Comparison of ENCODE assay signal across 1 cellular context in genomic region chr9:117704024-117704575, GRCh38.
A peak's percentile ranks its signal among the peaks of the same experiment; 100 is the strongest.
TF ChIP-seq lines count a peak whose summit lies in the region.

Gene TLR4 (plus strand): TSS chr9:117704403. CDS start chr9:117704473, 70 bp downstream.

TF ChIP-seq in GM12878, 131 proteins besides CTCF, POLR2A, EP300 and RAD21 (continued from another document):
- TF ChIP-seq NKRF (conservative IDR thresholded peaks at IDR 0.05) (no peak), PKNOX1 (IDR thresholded peaks at IDR 0.05) (no peak), KLF5 (IDR thresholded peaks at IDR 0.05; ENCODE audit: partially characterized antibody) (no peak), E2F4 (IDR thresholded peaks at IDR 0.05; ENCODE audit: low read depth, low read length) (no peak), CREM (IDR thresholded peaks at IDR 0.05; ENCODE audit: low read depth) (no peak), NFIC (IDR thresholded peaks at IDR 0.05; ENCODE audit: low read depth, low read length) (no peak), FOS (IDR thresholded peaks at IDR 0.05; ENCODE audit: borderline replicate concordance, extremely low read depth, insufficient read length) (no peak), BRCA1 (IDR thresholded peaks at IDR 0.05; ENCODE audit: low read depth, low read length) (no peak), ASH2L (IDR thresholded peaks at IDR 0.05; ENCODE audit: borderline replicate concordance, low read depth) (no peak), SPI1 (IDR thresholded peaks at IDR 0.05; ENCODE audit: borderline replicate concordance, insufficient read depth, low read depth, low read length) (peak; percentile 96), IKZF2 (IDR thresholded peaks at IDR 0.05) (peak in 1 of 2 experiments; percentile 19; a peak in 2 of 4 replicates), ATF7 (IDR thresholded peaks at IDR 0.05; ENCODE audit: low read depth) (peak; percentile 38; the same call in 1 of the 2 replicates), RB1 (IDR thresholded peaks at IDR 0.05; ENCODE audit: borderline replicate concordance) (no peak), MTA3 (IDR thresholded peaks at IDR 0.05; ENCODE audit: borderline replicate concordance, low read length) (no peak), E2F8 (IDR thresholded peaks at IDR 0.05; ENCODE audit: low read depth, partially characterized antibody) (no peak), TAF1 (IDR thresholded peaks at IDR 0.05; ENCODE audit: borderline replicate concordance, low read depth, low read length) (no peak), SREBF1 (IDR thresholded peaks at IDR 0.05; ENCODE audit: low read length) (no peak), NRF1 (conservative IDR thresholded peaks at IDR 0.05; ENCODE audit: low read depth, low read length) (no peak), NFXL1 (IDR thresholded peaks at IDR 0.05; ENCODE audit: borderline replicate concordance) (no peak), ETV6 (conservative IDR thresholded peaks at IDR 0.05 in 1 of 2, IDR thresholded peaks at IDR 0.05 in 1 of 2; ENCODE audit: borderline replicate concordance in 1 of 2, low read depth in 1 of 2) (peak in 1 of 2 experiments; percentile 94; a peak in 2 of 4 replicates), ZBTB11 (CRISPR knock-in tag; IDR thresholded peaks at IDR 0.05) (no peak), TCF12 (IDR thresholded peaks at IDR 0.05; ENCODE audit: low read depth, low read length) (no peak), TCF3 (IDR thresholded peaks at IDR 0.05; ENCODE audit: borderline replicate concordance, insufficient read depth, low read depth, low read length) (no peak), FOXK2 (IDR thresholded peaks at IDR 0.05) (no peak), GABPA (IDR thresholded peaks at IDR 0.05; ENCODE audit: low read depth) (no peak), MXI1 (IDR thresholded peaks at IDR 0.05; ENCODE audit: low read depth, low read length) (no peak), IKZF1 (conservative IDR thresholded peaks at IDR 0.05) (peak; percentile 76), KDM1A (IDR thresholded peaks at IDR 0.05; ENCODE audit: borderline replicate concordance) (no peak), MTA2 (IDR thresholded peaks at IDR 0.05; ENCODE audit: low read depth) (0 out of 2 replicates have a peak, but pooled peaks have one; percentile 39), ATF3 (IDR thresholded peaks at IDR 0.05; ENCODE audit: borderline replicate concordance, extremely low read depth, low read depth, low read length) (no peak)
